ENCODE assay signal across 15 cellular contexts in the genomic region with DNA sequence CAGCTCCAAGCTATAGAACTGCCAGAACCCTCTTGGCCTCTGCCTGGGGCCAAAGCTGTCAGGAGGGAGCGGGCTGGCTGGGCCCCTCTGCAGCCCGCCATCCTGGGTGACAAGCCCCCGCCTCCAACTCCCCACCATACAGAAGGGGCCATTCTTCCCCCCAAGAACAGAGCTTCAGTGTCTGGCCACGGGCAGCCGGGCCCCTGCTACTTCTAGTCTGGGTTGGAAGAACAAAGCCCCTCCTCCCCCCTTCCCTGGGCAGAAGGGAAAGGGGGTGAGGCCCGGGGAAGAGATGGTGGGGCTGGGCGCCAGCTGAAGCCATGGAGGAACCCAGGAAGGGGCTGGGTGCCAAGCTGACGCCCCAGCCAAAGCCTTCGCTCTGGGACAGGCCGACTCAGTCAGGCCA. TPM values are rescaled to one million over a fixed set of nuclear protein-coding genes. Genes with fewer than 3 reads are reported as not detected.
DNase-seq lines count a peak whose midpoint lies in the region; ATAC-seq lines count a peak whose summit lies in the region.
"Had no signal": no experiment of that assay in that cellular context is flagged by ENCODE, and none has a peak within 500 bp of the region (broad histone marks: within the 10 kb centered on the region; RNA-seq: fewer than 3 reads in every experiment).

No MANE protein-coding gene starts in this region.

- CTCF ChIA-PET in activated CD4-positive, alpha-beta T cell treated with anti-CD3 and anti-CD28 coated beads, Interleukin-2, amount 10 ng/mL, durations not matched to agents 7 days and 5 days (lab: Charles Lee): interaction anchor here (0.9 to 2.4 kb wide), 4 partner anchors 9 to 21 kb away, joined by 3 to 7 read pairs (median 4); partner anchors contain the start of gene NAT9

- peaks cover 30% of the 10 kb centered on the region for H3K36me3 Mint-ChIP-seq in activated CD4-positive, alpha-beta T cell treated with anti-CD3 and anti-CD28 coated beads, Interleukin-2, amount 10 ng/mL, durations not matched to agents 24 days and 14 days (ENCODE audit: low read depth)
- peaks cover 55% of the 10 kb centered on the region for H3K36me3 Mint-ChIP-seq in activated CD4-positive, alpha-beta T cell treated with anti-CD3 and anti-CD28 coated beads, Interleukin-2, amount 10 ng/mL, durations not matched to agents 7 days and 5 days (ENCODE audit: low read depth)
- H3K36me3 Mint-ChIP-seq in central memory CD8-positive, alpha-beta T cell (ENCODE audit: insufficient read depth): peaks cover 66% of the 10 kb centered on the region

- ATAC-seq in central memory CD8-positive, alpha-beta T cell (replicated peaks; ENCODE audit: extremely low read depth, poor library complexity, severe bottlenecking): no peak
- ATAC-seq in GM21786 (IDR thresholded peaks at IDR 0.05; ENCODE audit: unreplicated experiment): no peak

- H3K9me3 Mint-ChIP-seq in activated CD4-positive, alpha-beta T cell treated with anti-CD3 and anti-CD28 coated beads, Interleukin-2, amount 10 ng/mL, durations not matched to agents 24 days and 14 days: no peaks in the 10 kb centered on the region
- no peaks in the 10 kb centered on the region for H3K9me3 Mint-ChIP-seq in activated CD4-positive, alpha-beta T cell treated with anti-CD3 and anti-CD28 coated beads, Interleukin-2, amount 10 ng/mL, durations not matched to agents 7 days and 5 days
- H3K9me3 Mint-ChIP-seq in central memory CD8-positive, alpha-beta T cell: no peaks in the 10 kb centered on the region

- intact Hi-C loops in activated CD4-positive, alpha-beta T cell treated with anti-CD3 and anti-CD28 coated beads, Interleukin-2, amount 10 ng/mL, durations not matched to agents 24 days and 14 days (cut with micrococcal nuclease): no loop called here

- DNase-seq in activated CD4-positive, alpha-beta T cell treated with anti-CD3 and anti-CD28 coated beads, Interleukin-2, amount 10 ng/mL, durations not matched to agents 24 days and 14 days: no peak
- DNase-seq in activated CD4-positive, alpha-beta T cell treated with anti-CD3 and anti-CD28 coated beads, Interleukin-2, amount 10 ng/mL, durations not matched to agents 7 days and 5 days: no peak
- DNase-seq in central memory CD8-positive, alpha-beta T cell (ENCODE audit: low spot score in 2 of 2): no peak
- DNase-seq in medulla oblongata (ENCODE audit: extremely low spot score) (peak; percentile 96), superior temporal gyrus (ENCODE audit: extremely low spot score) (peak; percentile 90), GDM1 (lab: John Stamatoyannopoulos, UW) (no peak), SK-N-DZ (ENCODE audit: low spot score) (no peak)
- DNase-seq: 8988T, KBM-7, NCI-H187, NCI-H748 treated with DMSO at 0.1 percent for 48 hours, SHP77 treated with DMSO at 0.1 percent for 48 hours, sigmoid colon had no signal

- H3K27ac Mint-ChIP-seq in activated CD4-positive, alpha-beta T cell treated with anti-CD3 and anti-CD28 coated beads, Interleukin-2, amount 10 ng/mL, durations not matched to agents 24 days and 14 days: peak overlapping the region; percentile 20
- H3K27ac Mint-ChIP-seq in activated CD4-positive, alpha-beta T cell treated with anti-CD3 and anti-CD28 coated beads, Interleukin-2, amount 10 ng/mL, durations not matched to agents 7 days and 5 days: no peak overlapping the region
- peak overlapping the region; percentile 64 for H3K27ac Mint-ChIP-seq in central memory CD8-positive, alpha-beta T cell (ENCODE audit: low read depth)

- H3K4me3 Mint-ChIP-seq in activated CD4-positive, alpha-beta T cell treated with anti-CD3 and anti-CD28 coated beads, Interleukin-2, amount 10 ng/mL, durations not matched to agents 24 days and 14 days: no peak overlapping the region
- no peak overlapping the region for H3K4me3 Mint-ChIP-seq in activated CD4-positive, alpha-beta T cell treated with anti-CD3 and anti-CD28 coated beads, Interleukin-2, amount 10 ng/mL, durations not matched to agents 7 days and 5 days
- no peak overlapping the region for H3K4me3 Mint-ChIP-seq in central memory CD8-positive, alpha-beta T cell

- POLR2A ChIA-PET in activated CD4-positive, alpha-beta T cell treated with anti-CD3 and anti-CD28 coated beads, Interleukin-2, amount 10 ng/mL, durations not matched to agents 7 days and 5 days (lab: Charles Lee): no interaction called here

- peaks cover 17% of the 10 kb centered on the region for H3K4me1 Mint-ChIP-seq in activated CD4-positive, alpha-beta T cell treated with anti-CD3 and anti-CD28 coated beads, Interleukin-2, amount 10 ng/mL, durations not matched to agents 24 days and 14 days
- H3K4me1 Mint-ChIP-seq in activated CD4-positive, alpha-beta T cell treated with anti-CD3 and anti-CD28 coated beads, Interleukin-2, amount 10 ng/mL, durations not matched to agents 7 days and 5 days: peaks cover 29% of the 10 kb centered on the region
- peaks cover 40% of the 10 kb centered on the region for H3K4me1 Mint-ChIP-seq in central memory CD8-positive, alpha-beta T cell

- H3K27me3 Mint-ChIP-seq in activated CD4-positive, alpha-beta T cell treated with anti-CD3 and anti-CD28 coated beads, Interleukin-2, amount 10 ng/mL, durations not matched to agents 24 days and 14 days: no peaks in the 10 kb centered on the region
- no peaks in the 10 kb centered on the region for H3K27me3 Mint-ChIP-seq in activated CD4-positive, alpha-beta T cell treated with anti-CD3 and anti-CD28 coated beads, Interleukin-2, amount 10 ng/mL, durations not matched to agents 7 days and 5 days
- no peaks in the 10 kb centered on the region for H3K27me3 Mint-ChIP-seq in central memory CD8-positive, alpha-beta T cell

RNA-seq across cellular contexts. Expression of gene NAT9, which starts 9.0 kb away (rescaled TPM):
- total RNA-seq in activated CD4-positive, alpha-beta T cell treated with anti-CD3 and anti-CD28 coated beads, Interleukin-2, amount 10 ng/mL, durations not matched to agents 24 days and 14 days: 62.7 and 67.6 TPM in 2 replicates
- total RNA-seq in activated CD4-positive, alpha-beta T cell treated with anti-CD3 and anti-CD28 coated beads, Interleukin-2, amount 10 ng/mL, durations not matched to agents 7 days and 5 days: 10 to 100 TPM; 28.6 to 34.4 TPM
- polyA plus RNA-seq in SK-N-DZ (2014; cell fraction: cytosol; rRNA removed): 71.2 and 88.7 TPM in 2 replicates
- 564 and 609 TPM in 2 replicates for polyA plus RNA-seq in SK-N-DZ (2014; cell fraction: nucleus; rRNA removed)

RNA-seq across cellular contexts. Expression of gene NHERF1, which starts 18.7 kb away (rescaled TPM):
- total RNA-seq in activated CD4-positive, alpha-beta T cell treated with anti-CD3 and anti-CD28 coated beads, Interleukin-2, amount 10 ng/mL, durations not matched to agents 24 days and 14 days: 134 and 138 TPM in 2 replicates
- 100 to 1,000 TPM; 254 to 281 TPM for total RNA-seq in activated CD4-positive, alpha-beta T cell treated with anti-CD3 and anti-CD28 coated beads, Interleukin-2, amount 10 ng/mL, durations not matched to agents 7 days and 5 days
- 25.8 and 39.1 TPM in 2 replicates for polyA plus RNA-seq in SK-N-DZ (2014; cell fraction: cytosol; rRNA removed)
- polyA plus RNA-seq in SK-N-DZ (2014; cell fraction: nucleus; rRNA removed): 15.7 and 16.5 TPM in 2 replicates

RNA-seq across cellular contexts. Expression of gene RAB37, which starts 30.1 kb away (rescaled TPM):
- total RNA-seq in activated CD4-positive, alpha-beta T cell treated with anti-CD3 and anti-CD28 coated beads, Interleukin-2, amount 10 ng/mL, durations not matched to agents 24 days and 14 days: 5.5 and 7.5 TPM in 2 replicates
- 10 to 100 TPM; 28.2 to 30.4 TPM for total RNA-seq in activated CD4-positive, alpha-beta T cell treated with anti-CD3 and anti-CD28 coated beads, Interleukin-2, amount 10 ng/mL, durations not matched to agents 7 days and 5 days
- polyA plus RNA-seq in SK-N-DZ (2014; cell fraction: cytosol; rRNA removed): 0.08 and 0.16 TPM in 2 replicates
- 0.30 TPM in 2 replicates for polyA plus RNA-seq in SK-N-DZ (2014; cell fraction: nucleus; rRNA removed)

RNA-seq across cellular contexts. Expression of gene CD300LF, which starts 54.4 kb away (rescaled TPM):
- not detected in 2 replicates for total RNA-seq in activated CD4-positive, alpha-beta T cell treated with anti-CD3 and anti-CD28 coated beads, Interleukin-2, amount 10 ng/mL, durations not matched to agents 24 days and 14 days
- not detected for total RNA-seq in activated CD4-positive, alpha-beta T cell treated with anti-CD3 and anti-CD28 coated beads, Interleukin-2, amount 10 ng/mL, durations not matched to agents 7 days and 5 days
- not detected in 2 replicates for polyA plus RNA-seq in SK-N-DZ (2014; cell fraction: cytosol; rRNA removed)
- polyA plus RNA-seq in SK-N-DZ (2014; cell fraction: nucleus; rRNA removed): not detected in 2 replicates
- total RNA-seq: astrocyte had no signal

Comparison
In these comparisons a context has a peak if more than half of its experiments do, and no peak if none do; other contexts are left out.
1. DNase-seq: peak in medulla oblongata (single experiment) and superior temporal gyrus (single experiment); none in activated CD4-positive, alpha-beta T cell treated with anti-CD3 and anti-CD28 coated beads, Interleukin-2, amount 10 ng/mL, durations not matched to agents 24 days and 14 days (single experiment), activated CD4-positive, alpha-beta T cell treated with anti-CD3 and anti-CD28 coated beads, Interleukin-2, amount 10 ng/mL, durations not matched to agents 7 days and 5 days (single experiment), central memory CD8-positive, alpha-beta T cell (0 of 2), GDM1 (single experiment) and SK-N-DZ (single experiment).